In genomic region chr1:28973850-28974841, GRCh38 we compare ENCODE assay signal across 11 cellular contexts. TPM values are rescaled to one million over a fixed set of nuclear protein-coding genes. Genes with fewer than 3 reads are reported as not detected.
A peak's percentile ranks its signal among the peaks of the same experiment; 100 is the strongest.
DNase-seq lines count a peak whose midpoint lies in the region; ATAC-seq, FAIRE-seq and TF ChIP-seq lines count a peak whose summit lies in the region.
"Had no signal": no experiment of that assay in that cellular context is flagged by ENCODE, and none has a peak within 500 bp of the region (broad histone marks: within the 10 kb centered on the region; RNA-seq: fewer than 3 reads in every experiment).

No MANE protein-coding gene starts in this region.

- H3K9ac ChIP-seq in kidney (ENCODE audit: low read length in 2 of 2) = no peak overlapping the region

- no peaks in the 10 kb centered on the region for H3K27me3 Mint-ChIP-seq in activated T-cell treated with anti-CD3 and anti-CD28 coated beads, Interleukin-2, amount 50 U/mL, for 72 hours (ENCODE audit: low read depth)
- H3K27me3 Mint-ChIP-seq in WTC11 (ENCODE audit: low read depth) = no peaks in the 10 kb centered on the region

- TF ChIP-seq CTCF in WTC11 (IDR thresholded peaks at IDR 0.05) (no peak), uterus (IDR thresholded peaks at IDR 0.05) (no peak), kidney (IDR thresholded peaks at IDR 0.05; ENCODE audit: borderline replicate concordance, extremely low read depth, insufficient read depth) (no peak), upper lobe of left lung (IDR thresholded peaks at IDR 0.05) (no peak)

- peaks cover 0 to 6% of the 10 kb centered on the region in 2 donors for H3K4me1 ChIP-seq in uterus
- H3K4me1 ChIP-seq in kidney (ENCODE audit: control insufficient read depth in 1 of 2, insufficient read depth in 1 of 2, low read depth in 1 of 2, low read length in 2 of 2) = no peaks in the 10 kb centered on the region
- H3K4me1 ChIP-seq in upper lobe of left lung = no peaks in the 10 kb centered on the region

- FAIRE-seq in kidney (lab: Jason Lieb, UNC) = no peak
- FAIRE-seq: TTC549 had no signal

- WGBS in upper lobe of left lung, 2 donors = 77 to 83% methylated on average over 5 of the region's 5 CpGs

- POLR2A ChIA-PET in WTC11 (lab: Charles Lee) = no interaction called here

- H3K36me3 ChIP-seq in uterus = no peaks in the 10 kb centered on the region
- no peaks in the 10 kb centered on the region for H3K36me3 ChIP-seq in kidney (ENCODE audit: control insufficient read depth in 1 of 2, insufficient read depth in 2 of 2, low read length in 2 of 2)
- H3K36me3 ChIP-seq in upper lobe of left lung = no peaks in the 10 kb centered on the region

- no peak for DNase-seq in activated T-cell treated with anti-CD3 and anti-CD28 coated beads, Interleukin-2, amount 50 U/mL, for 72 hours
- no peak for DNase-seq in activated T-cell treated with anti-CD3 and anti-CD28 coated beads, Interleukin-2, amount 50 U/mL, for 1 hour
- DNase-seq in WTC11 (ENCODE audit: low spot score) = no peak
- peak; percentile 30 for DNase-seq in foreskin melanocyte
- no peak for DNase-seq in uterus
- no peak for DNase-seq in kidney
- DNase-seq in upper lobe of left lung = no peak
- DNase-seq: NCI-H1417, substantia nigra had no signal

- no peak for TF ChIP-seq EP300 in upper lobe of left lung (IDR thresholded peaks at IDR 0.05)

- no peaks in the 10 kb centered on the region for H3K27me3 ChIP-seq in uterus
- no peaks in the 10 kb centered on the region for H3K27me3 ChIP-seq in upper lobe of left lung

- peak overlapping the region; percentile 70 for H3K27ac Mint-ChIP-seq in activated T-cell treated with anti-CD3 and anti-CD28 coated beads, Interleukin-2, amount 50 U/mL, for 72 hours
- H3K27ac Mint-ChIP-seq in WTC11 = peak overlapping the region; percentile 39

- no peaks in the 10 kb centered on the region for H3K9me3 Mint-ChIP-seq in activated T-cell treated with anti-CD3 and anti-CD28 coated beads, Interleukin-2, amount 50 U/mL, for 72 hours
- no peaks in the 10 kb centered on the region for H3K9me3 Mint-ChIP-seq in WTC11

- intact Hi-C loops in uterus (cut with DNase I; ENCODE audit: low total_unique reads) (no loop called here), kidney (cut with DNase I) (no loop called here)

- H3K4me3 ChIP-seq in uterus (no peak overlapping the region), kidney (ENCODE audit: low read length in 2 of 2) (no peak overlapping the region), upper lobe of left lung (no peak overlapping the region)

- peak in 1 of 2 donors; percentile 29 for ATAC-seq in activated T-cell treated with anti-CD3 and anti-CD28 coated beads, Interleukin-2, amount 50 U/mL, for 72 hours (replicated peaks in 1 of 2)
- ATAC-seq in WTC11 = no peak
- no peak for ATAC-seq in upper lobe of left lung (ENCODE audit: low FRiP score in 2 of 2)
- ATAC-seq in HG02938 (IDR thresholded peaks at IDR 0.05; ENCODE audit: unreplicated experiment) = no peak

- H3K27ac ChIP-seq in uterus = peak overlapping the region; percentile 77 to 81
- no peak overlapping the region for H3K27ac ChIP-seq in kidney (ENCODE audit: low read depth in 2 of 2, low read length in 2 of 2)
- H3K27ac ChIP-seq in upper lobe of left lung = no peak overlapping the region

- H3K4me1 Mint-ChIP-seq in activated T-cell treated with anti-CD3 and anti-CD28 coated beads, Interleukin-2, amount 50 U/mL, for 72 hours (ENCODE audit: low read depth) = peaks cover 79% of the 10 kb centered on the region
- H3K4me1 Mint-ChIP-seq in WTC11 = peaks cover 20% of the 10 kb centered on the region

- TF ChIP-seq POLR2A in uterus (IDR thresholded peaks at IDR 0.05) = no peak
- TF ChIP-seq POLR2A in upper lobe of left lung (IDR thresholded peaks at IDR 0.05) = no peak

- H3K4me3 Mint-ChIP-seq in activated T-cell treated with anti-CD3 and anti-CD28 coated beads, Interleukin-2, amount 50 U/mL, for 72 hours = peak overlapping the region in 1 of 2 donors; percentile 64
- H3K4me3 Mint-ChIP-seq in WTC11 = no peak overlapping the region

- CTCF ChIA-PET in WTC11 (lab: Charles Lee) = interaction anchor here (0.5 to 1.5 kb wide), 4 partner anchors 9 to 188 kb away, joined by 3 to 5 read pairs (median 4); no protein-coding TSS in a partner anchor

- H3K36me3 Mint-ChIP-seq in activated T-cell treated with anti-CD3 and anti-CD28 coated beads, Interleukin-2, amount 50 U/mL, for 72 hours (ENCODE audit: insufficient read depth in 2 of 2) = peaks cover 1 to 3% of the 10 kb centered on the region in 2 donors
- no peaks in the 10 kb centered on the region for H3K36me3 Mint-ChIP-seq in WTC11

- H3K9me3 ChIP-seq in uterus = no peaks in the 10 kb centered on the region
- H3K9me3 ChIP-seq in kidney (ENCODE audit: control insufficient read depth in 1 of 2, low read length in 2 of 2) = no peaks in the 10 kb centered on the region
- H3K9me3 ChIP-seq in upper lobe of left lung = no peaks in the 10 kb centered on the region

TF ChIP-seq in WTC11, 78 proteins besides CTCF, POLR2A, EP300 and RAD21 (continues in another document):
- TF ChIP-seq E2F4 (CRISPR knock-in tag; IDR thresholded peaks at IDR 0.05; ENCODE audit: borderline replicate concordance, low read depth) = no peak
- TF ChIP-seq, protein P1, sequence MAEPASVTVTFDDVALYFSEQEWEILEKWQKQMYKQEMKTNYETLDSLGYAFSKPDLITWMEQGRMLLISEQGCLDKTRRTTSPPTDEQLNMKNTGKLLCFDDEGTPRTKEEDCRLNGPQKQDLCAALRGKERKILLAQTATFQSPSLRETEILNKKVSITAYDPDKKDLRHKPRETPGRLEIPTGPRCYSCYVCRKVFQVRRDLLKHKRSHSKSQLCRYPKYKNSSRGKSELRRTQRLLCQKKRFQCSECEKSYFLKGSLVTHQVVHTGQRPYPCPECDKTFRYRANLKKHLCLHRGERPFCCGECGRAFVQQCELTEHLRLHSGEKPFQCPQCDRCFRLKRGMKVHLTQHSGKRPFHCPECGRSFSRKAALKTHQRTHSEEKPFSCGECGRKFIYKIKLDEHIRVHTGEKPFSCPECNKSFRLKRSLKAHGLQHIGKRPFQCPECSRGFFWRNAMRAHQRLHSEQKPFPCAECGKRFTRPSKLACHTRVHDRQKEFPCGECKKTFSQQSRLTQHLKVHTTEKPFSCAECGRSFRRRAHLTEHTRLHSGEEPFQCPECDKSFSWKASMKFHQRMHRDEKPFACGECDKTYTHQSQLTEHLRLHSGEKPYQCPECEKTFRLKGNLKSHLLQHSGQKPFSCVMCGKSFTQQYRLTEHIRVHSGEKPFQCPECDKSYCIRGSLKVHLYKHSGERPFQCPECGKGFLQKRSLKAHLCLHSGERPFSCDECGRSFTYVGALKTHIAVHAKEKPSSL (CRISPR knock-in tag; conservative IDR thresholded peaks at IDR 0.05) = no peak
- TF ChIP-seq, protein P2, sequence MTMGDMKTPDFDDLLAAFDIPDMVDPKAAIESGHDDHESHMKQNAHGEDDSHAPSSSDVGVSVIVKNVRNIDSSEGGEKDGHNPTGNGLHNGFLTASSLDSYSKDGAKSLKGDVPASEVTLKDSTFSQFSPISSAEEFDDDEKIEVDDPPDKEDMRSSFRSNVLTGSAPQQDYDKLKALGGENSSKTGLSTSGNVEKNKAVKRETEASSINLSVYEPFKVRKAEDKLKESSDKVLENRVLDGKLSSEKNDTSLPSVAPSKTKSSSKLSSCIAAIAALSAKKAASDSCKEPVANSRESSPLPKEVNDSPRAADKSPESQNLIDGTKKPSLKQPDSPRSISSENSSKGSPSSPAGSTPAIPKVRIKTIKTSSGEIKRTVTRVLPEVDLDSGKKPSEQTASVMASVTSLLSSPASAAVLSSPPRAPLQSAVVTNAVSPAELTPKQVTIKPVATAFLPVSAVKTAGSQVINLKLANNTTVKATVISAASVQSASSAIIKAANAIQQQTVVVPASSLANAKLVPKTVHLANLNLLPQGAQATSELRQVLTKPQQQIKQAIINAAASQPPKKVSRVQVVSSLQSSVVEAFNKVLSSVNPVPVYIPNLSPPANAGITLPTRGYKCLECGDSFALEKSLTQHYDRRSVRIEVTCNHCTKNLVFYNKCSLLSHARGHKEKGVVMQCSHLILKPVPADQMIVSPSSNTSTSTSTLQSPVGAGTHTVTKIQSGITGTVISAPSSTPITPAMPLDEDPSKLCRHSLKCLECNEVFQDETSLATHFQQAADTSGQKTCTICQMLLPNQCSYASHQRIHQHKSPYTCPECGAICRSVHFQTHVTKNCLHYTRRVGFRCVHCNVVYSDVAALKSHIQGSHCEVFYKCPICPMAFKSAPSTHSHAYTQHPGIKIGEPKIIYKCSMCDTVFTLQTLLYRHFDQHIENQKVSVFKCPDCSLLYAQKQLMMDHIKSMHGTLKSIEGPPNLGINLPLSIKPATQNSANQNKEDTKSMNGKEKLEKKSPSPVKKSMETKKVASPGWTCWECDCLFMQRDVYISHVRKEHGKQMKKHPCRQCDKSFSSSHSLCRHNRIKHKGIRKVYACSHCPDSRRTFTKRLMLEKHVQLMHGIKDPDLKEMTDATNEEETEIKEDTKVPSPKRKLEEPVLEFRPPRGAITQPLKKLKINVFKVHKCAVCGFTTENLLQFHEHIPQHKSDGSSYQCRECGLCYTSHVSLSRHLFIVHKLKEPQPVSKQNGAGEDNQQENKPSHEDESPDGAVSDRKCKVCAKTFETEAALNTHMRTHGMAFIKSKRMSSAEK (CRISPR knock-in tag; IDR thresholded peaks at IDR 0.05; ENCODE audit: borderline replicate concordance) = no peak
- TF ChIP-seq EMX1 (CRISPR knock-in tag; IDR thresholded peaks at IDR 0.05) = no peak

RNA-seq across cellular contexts. Expression of gene EPB41, which starts 59.8 kb away (rescaled TPM):
- 100 to 1,000 TPM in 1 of 2 donors, 10 to 100 TPM in 1; 73.3 to 109 TPM for total RNA-seq in activated T-cell treated with anti-CD3 and anti-CD28 coated beads, Interleukin-2, amount 50 U/mL, for 72 hours
- total RNA-seq in WTC11 (2021) (80.6 to 85.0 TPM (median 81.2 TPM) in 3 replicates), uterus (1,000 to 10,000 TPM in 1 of 4 donors, 10 to 100 TPM in 3; 16.2 to 1,146 (median 45.4) TPM), kidney (38.8 TPM), upper lobe of left lung (100 to 1,000 TPM in 1 of 6 donors, 10 to 100 TPM in 5; 43.5 to 109 (median 51.9) TPM)
- 9.9 TPM for polyA plus RNA-seq in kidney (ENCODE audit: insufficient read depth, low read depth, low replicate concordance)

Comparison
In these comparisons a context has a peak if more than half of its experiments do, and no peak if none do; other contexts are left out.
1. H3K27ac ChIP-seq: peak in uterus (2 of 2); none in kidney (0 of 2) and upper lobe of left lung (0 of 4).